10 cellular contexts compared by ENCODE assay signal in the genomic region with DNA sequence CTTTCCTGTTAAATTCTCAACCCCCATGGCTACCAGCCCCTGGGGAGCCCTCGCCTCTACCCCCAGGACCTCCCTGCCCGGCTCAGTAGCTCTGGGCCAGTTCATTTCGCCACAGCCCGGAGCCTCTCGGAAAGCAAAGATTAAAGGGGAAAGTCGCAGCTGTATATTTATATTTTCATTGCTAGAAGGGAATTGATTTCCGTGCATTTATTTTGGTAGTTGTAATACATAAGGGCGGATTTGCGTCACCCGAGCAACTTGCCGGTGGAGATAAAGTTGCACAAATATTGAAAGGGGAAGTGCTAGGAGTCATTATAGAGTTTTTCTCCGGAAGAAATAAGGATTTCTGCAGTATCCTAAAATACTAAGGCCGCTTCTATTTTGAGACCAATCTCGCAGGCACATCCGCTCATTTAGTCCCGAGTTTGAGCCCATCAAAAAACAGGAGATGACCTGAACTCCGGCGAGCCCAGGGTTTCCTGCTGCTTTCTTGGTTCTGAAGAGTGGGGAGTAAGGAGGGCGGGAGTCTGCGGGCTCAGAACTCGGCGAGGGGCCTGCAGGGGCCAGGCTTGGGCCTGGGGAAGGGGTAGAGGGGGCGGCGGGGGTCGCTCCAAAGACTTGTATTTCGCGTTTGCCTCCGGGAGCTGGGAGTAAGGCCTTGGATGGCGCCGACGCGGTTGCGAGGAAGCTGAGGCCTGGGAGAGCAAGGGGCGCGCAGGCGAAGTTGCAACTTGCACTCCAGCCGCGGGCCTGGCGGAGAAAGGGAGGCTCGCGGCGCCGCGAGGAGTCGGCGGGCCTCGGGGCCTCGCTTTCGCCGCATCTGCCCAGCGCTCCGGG. TPM values are rescaled to one million over a fixed set of nuclear protein-coding genes. Genes with fewer than 3 reads are reported as not detected.
DNase-seq lines count a peak whose midpoint lies in the region; ATAC-seq and TF ChIP-seq lines count a peak whose summit lies in the region.
"Had no signal": no experiment of that assay in that cellular context is flagged by ENCODE, and none has a peak within 500 bp of the region (broad histone marks: within the 10 kb centered on the region; RNA-seq: fewer than 3 reads in every experiment).

No MANE protein-coding gene starts in this region.

- peaks cover 32% of the 10 kb centered on the region for H3K4me1 Mint-ChIP-seq in activated CD8-positive, alpha-beta memory T cell treated with anti-CD3 and anti-CD28 coated beads, Interleukin-2, amount 10 ng/mL, durations not matched to agents 7 days and 5 days
- peaks cover 31% of the 10 kb centered on the region for H3K4me1 Mint-ChIP-seq in endothelial cell (ENCODE audit: unreplicated experiment)
- H3K4me1 Mint-ChIP-seq in type B pancreatic cell (ENCODE audit: unreplicated experiment), result peaks cover 24% of the 10 kb centered on the region

- TF ChIP-seq CTCF in endothelial cell (IDR thresholded peaks at IDR 0.05; ENCODE audit: unreplicated experiment), result no peak
- peak; percentile 20 for TF ChIP-seq CTCF in type B pancreatic cell (conservative IDR thresholded peaks at IDR 0.05)

- CTCF ChIA-PET in activated CD8-positive, alpha-beta memory T cell treated with anti-CD3 and anti-CD28 coated beads, Interleukin-2, amount 10 ng/mL, durations not matched to agents 7 days and 5 days (lab: Charles Lee), result no interaction called here

- peak overlapping the region; percentile 38 for H3K4me3 ChIP-seq in mononuclear cell (ENCODE audit: low read length)
- H3K4me3 ChIP-seq: SJSA1 had no signal

- ATAC-seq in activated CD8-positive, alpha-beta memory T cell treated with anti-CD3 and anti-CD28 coated beads, Interleukin-2, amount 10 ng/mL, durations not matched to agents 7 days and 5 days, result no peak
- ATAC-seq in GM18520 (IDR thresholded peaks at IDR 0.05; ENCODE audit: unreplicated experiment), result no peak
- no peak for ATAC-seq in GM18867 (IDR thresholded peaks at IDR 0.05; ENCODE audit: unreplicated experiment)

- H3K9me3 Mint-ChIP-seq in activated CD8-positive, alpha-beta memory T cell treated with anti-CD3 and anti-CD28 coated beads, Interleukin-2, amount 10 ng/mL, durations not matched to agents 7 days and 5 days (ENCODE audit: low read depth), result no peaks in the 10 kb centered on the region
- H3K9me3 Mint-ChIP-seq in endothelial cell (ENCODE audit: unreplicated experiment) (no peaks in the 10 kb centered on the region), type B pancreatic cell (no peaks in the 10 kb centered on the region)

- peaks cover 54% of the 10 kb centered on the region for H3K4me1 ChIP-seq in mononuclear cell (ENCODE audit: insufficient read depth, low read length)

- H3K27me3 Mint-ChIP-seq in activated CD8-positive, alpha-beta memory T cell treated with anti-CD3 and anti-CD28 coated beads, Interleukin-2, amount 10 ng/mL, durations not matched to agents 7 days and 5 days, result peaks cover 76% of the 10 kb centered on the region
- peaks cover 23% of the 10 kb centered on the region for H3K27me3 Mint-ChIP-seq in endothelial cell (ENCODE audit: unreplicated experiment)
- peaks cover 95% of the 10 kb centered on the region for H3K27me3 Mint-ChIP-seq in type B pancreatic cell

- H3K4me3 Mint-ChIP-seq in activated CD8-positive, alpha-beta memory T cell treated with anti-CD3 and anti-CD28 coated beads, Interleukin-2, amount 10 ng/mL, durations not matched to agents 7 days and 5 days, result peak overlapping the region; percentile 9
- H3K4me3 Mint-ChIP-seq in endothelial cell (ENCODE audit: unreplicated experiment) (peak overlapping the region; percentile 47), type B pancreatic cell (peak overlapping the region; percentile 84)

- DNase-seq in activated CD8-positive, alpha-beta memory T cell treated with anti-CD3 and anti-CD28 coated beads, Interleukin-2, amount 10 ng/mL, durations not matched to agents 7 days and 5 days, result no peak
- DNase-seq in activated CD8-positive, alpha-beta memory T cell treated with anti-CD3 and anti-CD28 coated beads, Interleukin-2, amount 50 U/mL, for 4 hours, result no peak
- DNase-seq in endothelial cell (ENCODE audit: low spot score) (peak; percentile 65), type B pancreatic cell (ENCODE audit: extremely low spot score, unreplicated experiment) (no peak), NCI-H1092 (lab: John Stamatoyannopoulos, UW) (no peak)
- DNase-seq: central memory CD4-positive, alpha-beta T cell had no signal

- H3K27ac Mint-ChIP-seq in activated CD8-positive, alpha-beta memory T cell treated with anti-CD3 and anti-CD28 coated beads, Interleukin-2, amount 10 ng/mL, durations not matched to agents 7 days and 5 days, result no peak overlapping the region
- H3K27ac Mint-ChIP-seq in endothelial cell (ENCODE audit: unreplicated experiment) (no peak overlapping the region), type B pancreatic cell (no peak overlapping the region)

- no peaks in the 10 kb centered on the region for H3K36me3 Mint-ChIP-seq in activated CD8-positive, alpha-beta memory T cell treated with anti-CD3 and anti-CD28 coated beads, Interleukin-2, amount 10 ng/mL, durations not matched to agents 7 days and 5 days
- H3K36me3 Mint-ChIP-seq in endothelial cell (ENCODE audit: low read depth, unreplicated experiment) (no peaks in the 10 kb centered on the region), type B pancreatic cell (no peaks in the 10 kb centered on the region)

- H3K27me3 ChIP-seq in mononuclear cell (ENCODE audit: insufficient read depth, low read length), result peaks cover 13% of the 10 kb centered on the region
- H3K27me3 ChIP-seq: SJSA1 had no signal

- H3K9me3 ChIP-seq in mononuclear cell (ENCODE audit: low read depth, low read length), result no peaks in the 10 kb centered on the region

RNA-seq across cellular contexts. Expression of a gene that starts 2.5 kb away (rescaled TPM):
- under 1 TPM in 1 of 2 experiments, not detected in 1; 0.77 TPM for total RNA-seq in activated CD8-positive, alpha-beta memory T cell treated with anti-CD3 and anti-CD28 coated beads, Interleukin-2, amount 10 ng/mL, durations not matched to agents 7 days and 5 days
- total RNA-seq in endothelial cell (ENCODE audit: unreplicated experiment) (1.4 TPM), mononuclear cell (7.6 TPM), type B pancreatic cell (ENCODE audit: low replicate concordance) (0.64 and 2.3 TPM in 2 replicates)

Comparison
In these comparisons a context has a peak if more than half of its experiments do, and no peak if none do; other contexts are left out.
1. H3K4me3 Mint-ChIP-seq: peak in every context shown above with its lines; median percentile 84 in type B pancreatic cell; 47 in endothelial cell; 9 in activated CD8-positive, alpha-beta memory T cell treated with anti-CD3 and anti-CD28 coated beads, Interleukin-2, amount 10 ng/mL, durations not matched to agents 7 days and 5 days.